In the genomic region with DNA sequence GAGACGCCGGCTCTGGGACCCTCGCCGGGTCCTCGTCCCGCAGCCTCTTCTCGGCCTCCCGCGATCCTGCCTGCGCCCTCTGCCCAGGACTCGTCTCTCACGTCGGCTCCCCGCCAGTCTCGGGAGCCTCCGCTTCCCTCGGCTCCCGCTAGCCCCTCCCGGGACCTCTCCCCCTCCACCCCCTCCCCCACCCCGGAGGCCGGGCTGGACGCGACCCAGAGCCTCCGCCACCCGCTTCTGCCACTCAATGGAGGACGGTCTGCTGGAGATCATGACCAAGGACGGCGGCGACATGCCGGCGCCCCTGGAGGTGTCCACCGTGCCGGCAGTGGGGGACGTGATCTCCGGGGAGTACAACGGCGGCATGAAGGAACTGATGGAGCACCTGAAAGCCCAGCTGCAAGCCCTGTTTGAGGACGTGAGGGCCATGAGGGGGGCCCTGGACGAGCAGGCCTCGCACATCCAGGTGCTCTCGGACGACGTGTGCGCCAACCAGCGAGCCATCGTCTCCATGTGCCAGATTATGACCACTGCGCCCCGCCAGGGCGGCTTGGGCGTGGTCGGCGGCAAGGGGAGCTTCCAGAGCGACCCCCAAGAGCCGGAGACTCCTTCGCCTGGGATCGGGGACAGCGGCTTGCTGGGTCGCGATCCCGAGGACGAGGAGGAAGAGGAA, we compare ENCODE assay signal across 9 cellular contexts. TPM values are rescaled to one million over a fixed set of nuclear protein-coding genes. Genes with fewer than 3 reads are reported as not detected.
DNase-seq lines count a peak whose midpoint lies in the region; ATAC-seq and TF ChIP-seq lines count a peak whose summit lies in the region.
"Had no signal": no experiment of that assay in that cellular context is flagged by ENCODE, and none has a peak within 500 bp of the region (broad histone marks: within the 10 kb centered on the region; RNA-seq: fewer than 3 reads in every experiment).

No MANE protein-coding gene starts in this region.

- TF ChIP-seq CTCF in VCaP (conservative IDR thresholded peaks at IDR 0.05) (peak; percentile 27; the same call in 1 of the 2 replicates), esophagus squamous epithelium (IDR thresholded peaks at IDR 0.05) (no peak), prostate gland (IDR thresholded peaks at IDR 0.05) (no peak)

- H3K27me3 ChIP-seq in GM23248 (replicated peaks; ENCODE audit: insufficient read depth) (peaks cover 15% of the 10 kb centered on the region; the same call in 1 of the 2 replicates), esophagus squamous epithelium (peaks cover 0 to 70% (median 2%) of the 10 kb centered on the region in 4 donors), prostate gland (replicated peaks; ENCODE audit: insufficient read depth) (peaks cover 18% of the 10 kb centered on the region)

- H3K9me2 ChIP-seq in GM23248 (ENCODE audit: insufficient read depth): no peaks in the 10 kb centered on the region

- peak overlapping the region; percentile 64 for H3K9ac ChIP-seq in GM23248

- no peak overlapping the region for H3K27ac ChIP-seq in GM23248
- peak overlapping the region; percentile 52; the same call in 1 of the 2 replicates for H3K27ac ChIP-seq in VCaP
- peak overlapping the region in 1 of 4 donors; percentile 9 for H3K27ac ChIP-seq in esophagus squamous epithelium
- H3K27ac ChIP-seq in prostate gland: no peak overlapping the region

- H3K4me3 ChIP-seq in GM23248 (peak overlapping the region; percentile 85), esophagus squamous epithelium (peak overlapping the region; percentile 43 to 84 (median 57)), prostate gland (peak overlapping the region; percentile 34 to 40)

- H2AFZ ChIP-seq in GM23248: peak overlapping the region; percentile 88

- H3K4me2 ChIP-seq in GM23248 (ENCODE audit: unreplicated experiment): peak overlapping the region; percentile 77

- H3K79me2 ChIP-seq in GM23248 (ENCODE audit: insufficient read depth): no peaks in the 10 kb centered on the region

- 0 out of 2 replicates have a peak, but pooled peaks cover 8% of the 10 kb centered on the region for H3F3A ChIP-seq in GM23248 (ENCODE audit: insufficient read depth)

- H3K4me1 ChIP-seq in GM23248 (ENCODE audit: insufficient read depth) (peaks cover 22% of the 10 kb centered on the region), esophagus squamous epithelium (peaks cover 20 to 47% (median 33%) of the 10 kb centered on the region in 3 donors), prostate gland (replicated peaks) (no peaks in the 10 kb centered on the region)

- H4K20me1 ChIP-seq in GM23248 (ENCODE audit: insufficient read depth): no peaks in the 10 kb centered on the region

- no peaks in the 10 kb centered on the region for H3K36me3 ChIP-seq in GM23248 (ENCODE audit: low read depth)
- no peaks in the 10 kb centered on the region for H3K36me3 ChIP-seq in esophagus squamous epithelium
- no peaks in the 10 kb centered on the region for H3K36me3 ChIP-seq in prostate gland

- in situ Hi-C loops in GM23248 (cut with MboI): no loop called here

- 2 to 4% methylated on average over 45 to 54 of the region's 61 CpGs for WGBS in GM23248 (ENCODE audit: low coverage in 1 of 2, low lambda C conversion rate in 2 of 2, missing lambda C conversion rate in 2 of 2), 2 experiments
- WGBS in esophagus squamous epithelium, 2 donors: 3% methylated on average over 13 of the region's 61 CpGs; no CpG with 5 or more reads in 1 of the 2 donors
- WGBS in prostate gland: 2% methylated on average over 28 of the region's 61 CpGs

- intact Hi-C loops in esophagus squamous epithelium (cut with DNase I): no loop called here
- intact Hi-C loops in prostate gland (cut with DNase I): no loop called here

- no peak for DNase-seq in GM23248
- no peak for DNase-seq in esophagus squamous epithelium (lab: John Stamatoyannopoulos, UW)
- no peak for DNase-seq in prostate gland (ENCODE audit: low spot score)
- DNase-seq in COLO668 (lab: John Stamatoyannopoulos, UW; ENCODE audit: unreplicated experiment): no peak
- no peak for DNase-seq in stimulated activated CD4-positive, alpha-beta T cell treated with anti-CD3 and anti-CD28 coated beads, Interleukin-2, amount 100 ng/mL, for 48 hours

- no peaks in the 10 kb centered on the region for H3K9me3 ChIP-seq in GM23248 (ENCODE audit: low read depth)
- H3K9me3 ChIP-seq in esophagus squamous epithelium: no peaks in the 10 kb centered on the region
- H3K9me3 ChIP-seq in prostate gland: no peaks in the 10 kb centered on the region

- TF ChIP-seq POLR2A in esophagus squamous epithelium (IDR thresholded peaks at IDR 0.05) (no peak), prostate gland (IDR thresholded peaks at IDR 0.05) (no peak)

- ATAC-seq in HG03442 (IDR thresholded peaks at IDR 0.05; ENCODE audit: unreplicated experiment): no peak
- ATAC-seq in GM21528 (IDR thresholded peaks at IDR 0.05; ENCODE audit: low FRiP score, unreplicated experiment): no peak

RNA-seq across cellular contexts. Expression of gene CCDC184, which starts 0.6 kb away (rescaled TPM):
- total RNA-seq in GM23248 (2014; rRNA removed; shearing (Covaris generic)): 1.0 and 1.7 TPM in 2 replicates
- 2.0 and 2.2 TPM in 2 replicates for polyA plus RNA-seq in GM23248 (2016; fragmentation: Nextera tagmentation; extraction: Ambion mirVana)
- 1 to 10 TPM in 1 of 4 donors, under 1 TPM in 3; 0.18 to 1.2 (median 0.65) TPM for total RNA-seq in esophagus squamous epithelium
- 1 to 10 TPM; 1.9 to 3.7 TPM for total RNA-seq in prostate gland

RNA-seq across cellular contexts. Expression of gene OR10AD1, which starts 19.1 kb away (rescaled TPM):
- not detected in 2 replicates for total RNA-seq in GM23248 (2014; rRNA removed; shearing (Covaris generic))
- not detected in 2 replicates for polyA plus RNA-seq in GM23248 (2016; fragmentation: Nextera tagmentation; extraction: Ambion mirVana)
- not detected for total RNA-seq in esophagus squamous epithelium
- not detected for total RNA-seq in prostate gland
- total RNA-seq: SK-MEL-5 had no signal

RNA-seq across cellular contexts. Expression of gene ASB8, which starts 26.7 kb away (rescaled TPM):
- 27.3 and 41.5 TPM in 2 replicates for total RNA-seq in GM23248 (2014; rRNA removed; shearing (Covaris generic))
- 23.3 and 31.2 TPM in 2 replicates for polyA plus RNA-seq in GM23248 (2016; fragmentation: Nextera tagmentation; extraction: Ambion mirVana)
- total RNA-seq in esophagus squamous epithelium (10 to 100 TPM; 13.2 to 28.2 (median 24.8) TPM), prostate gland (10 to 100 TPM; 38.8 to 43.2 TPM)
